Comparison of ENCODE assay signal across 1 cellular context in genomic region chr3:13895155-13896105, GRCh38.
A peak's percentile ranks its signal among the peaks of the same experiment; 100 is the strongest.
TF ChIP-seq lines count a peak whose summit lies in the region.

No MANE protein-coding gene starts in this region.

TF ChIP-seq in HepG2, 621 proteins besides CTCF, POLR2A, EP300 and RAD21 (continued from another document):
- TF ChIP-seq FOSL1 (CRISPR knock-in tag; IDR thresholded peaks at IDR 0.05; ENCODE audit: borderline replicate concordance) (no peak), PAXIP1 (CRISPR knock-in tag; conservative IDR thresholded peaks at IDR 0.05) (no peak), ELF1 (CRISPR knock-in tag; IDR thresholded peaks at IDR 0.05) (peak; percentile 63), CERS6 (CRISPR knock-in tag; IDR thresholded peaks at IDR 0.05) (no peak), POLR2G (IDR thresholded peaks at IDR 0.05; ENCODE audit: low read depth, low read length) (no peak), KAT7 (CRISPR knock-in tag; IDR thresholded peaks at IDR 0.05; ENCODE audit: borderline replicate concordance) (0 out of 2 replicates have a peak, but pooled peaks have one; percentile 40), CEBPB (IDR thresholded peaks at IDR 0.05; ENCODE audit: borderline replicate concordance, low read depth, low read length) (0 out of 2 replicates have a peak, but pooled peaks have one; percentile 31), KDM5B (CRISPR knock-in tag; IDR thresholded peaks at IDR 0.05; ENCODE audit: borderline replicate concordance) (no peak), HNF4G (IDR thresholded peaks at IDR 0.05; ENCODE audit: borderline replicate concordance, low read depth, low read length) (peak; percentile 71; the same call in 1 of the 2 replicates), HNF4G (CRISPR knock-in tag; IDR thresholded peaks at IDR 0.05; ENCODE audit: borderline replicate concordance, low read depth) (no peak), MTA3 (CRISPR knock-in tag; IDR thresholded peaks at IDR 0.05) (no peak), FOXK1 (CRISPR knock-in tag; IDR thresholded peaks at IDR 0.05; ENCODE audit: borderline replicate concordance, low read depth) (no peak), ZNF780A (CRISPR knock-in tag; IDR thresholded peaks at IDR 0.05) (no peak), BORCS8-MEF2B (CRISPR knock-in tag; IDR thresholded peaks at IDR 0.05) (no peak), FOXO1 (CRISPR knock-in tag; IDR thresholded peaks at IDR 0.05) (no peak), ZBTB25 (CRISPR knock-in tag; IDR thresholded peaks at IDR 0.05) (no peak), TEAD3 (CRISPR knock-in tag; optimal IDR thresholded peaks at IDR 0.05; ENCODE audit: borderline replicate concordance) (no peak), ZEB1 (IDR thresholded peaks at IDR 0.05; ENCODE audit: insufficient replicate concordance, low read depth) (no peak), EZH2 (conservative IDR thresholded peaks at IDR 0.05; ENCODE audit: low read depth, low read length) (peak; percentile 69; the same call in 1 of the 2 replicates), ZNF207 (IDR thresholded peaks at IDR 0.05; ENCODE audit: borderline replicate concordance) (no peak), LRRFIP1 (CRISPR knock-in tag; conservative IDR thresholded peaks at IDR 0.05) (no peak), ZNF724P (CRISPR knock-in tag; IDR thresholded peaks at IDR 0.05; ENCODE audit: borderline replicate concordance) (no peak), ZNF563 (CRISPR knock-in tag; IDR thresholded peaks at IDR 0.05) (no peak), TFDP1 (CRISPR knock-in tag; IDR thresholded peaks at IDR 0.05; ENCODE audit: borderline replicate concordance) (peak; percentile 47; the same call in 1 of the 2 replicates), ZNF121 (CRISPR knock-in tag; IDR thresholded peaks at IDR 0.05) (no peak), ZFYVE20 (CRISPR knock-in tag; IDR thresholded peaks at IDR 0.05; ENCODE audit: borderline replicate concordance, low read depth) (no peak), FLYWCH1 (CRISPR knock-in tag; IDR thresholded peaks at IDR 0.05) (no peak), TRIM24 (CRISPR knock-in tag; IDR thresholded peaks at IDR 0.05) (no peak)
